Comparison of ENCODE assay signal across 30 cellular contexts in the genomic region with DNA sequence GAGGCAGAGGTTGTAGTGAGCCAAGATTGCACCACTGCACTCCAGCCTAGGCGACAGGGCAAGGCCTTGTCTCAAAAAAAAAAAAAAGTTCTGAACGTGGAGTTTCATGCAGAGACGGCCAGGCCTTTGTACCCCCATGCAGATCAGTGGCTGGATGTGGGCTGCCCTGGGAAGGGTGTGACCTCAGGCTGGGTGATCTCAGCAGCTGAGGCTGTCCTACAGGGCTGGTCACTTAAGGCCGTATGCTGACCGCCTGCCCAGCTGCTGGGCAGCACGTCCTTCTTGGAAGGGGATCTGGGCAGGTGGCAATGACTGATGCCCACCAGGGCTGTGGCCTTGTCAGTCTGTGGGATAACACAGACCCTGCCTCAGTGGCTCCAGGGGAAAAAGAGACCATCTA.
"Had no signal": no experiment of that assay in that cellular context is flagged by ENCODE, and none has a peak within 500 bp of the region (broad histone marks: within the 10 kb centered on the region; RNA-seq: fewer than 3 reads in every experiment).

No MANE protein-coding gene starts in this region.

- ATAC-seq: activated CD8-positive, alpha-beta memory T cell treated with anti-CD3 and anti-CD28 coated beads, Interleukin-2, amount 10 ng/mL, durations not matched to agents 7 days and 5 days; PC-3; SK-N-SH treated with all-trans-retinoic acid at 6 μM for 48 hours; WTC11 had no signal

- H3K4me3 ChIP-seq: MG63, SJSA1 had no signal

- H3K27ac Mint-ChIP-seq: activated CD4-positive, alpha-beta T cell treated with anti-CD3 and anti-CD28 coated beads, Interleukin-2, amount 10 ng/mL, durations not matched to agents 24 days and 14 days; activated CD8-positive, alpha-beta memory T cell treated with anti-CD3 and anti-CD28 coated beads, Interleukin-2, amount 10 ng/mL, durations not matched to agents 7 days and 5 days; activated naive CD4-positive, alpha-beta T cell treated with anti-CD3 and anti-CD28 coated beads, Interleukin-2, amount 50 U/mL, for 24 hours; activated T-cell treated with anti-CD3 and anti-CD28 coated beads, Interleukin-2, amount 50 U/mL, for 24 hours; activated T-helper 1 cell treated with anti-CD3 and anti-CD28 coated beads, Interleukin-12 subunit alpha, Interleukin-12 subunit beta, Interleukin-2, Interleukin-4 antibody, amounts not matched to agents 30 ng/mL and 10 ng/mL and 1 ng/mL, durations not matched to agents 14 hours and 24 hours and 36 hours; T-helper 1 cell treated with Interleukin-12 subunit alpha and Interleukin-12 subunit beta and Interleukin-4 antibody, amounts not matched to agents 30 μg/mL and 1 μg/mL, for 36 hours; WTC11 had no signal

- DNase-seq: activated CD4-positive, alpha-beta T cell treated with anti-CD3 and anti-CD28 coated beads for 1 hour; activated CD4-positive, alpha-beta T cell treated with anti-CD3 and anti-CD28 coated beads, Interleukin-2, amount 10 ng/mL, durations not matched to agents 24 days and 14 days; activated CD4-positive, alpha-beta T cell treated with anti-CD3 and anti-CD28 coated beads, Interleukin-2, amount 50 U/mL, for 48 hours; activated CD8-positive, alpha-beta memory T cell treated with anti-CD3 and anti-CD28 coated beads, Interleukin-2, amount 10 ng/mL, durations not matched to agents 7 days and 5 days; activated effector memory CD4-positive, alpha-beta T cell treated with Interleukin-2 at 50 U/mL for 16 hours; activated naive CD4-positive, alpha-beta T cell; activated T-cell treated with anti-CD3 and anti-CD28 coated beads, Interleukin-2, amount 50 U/mL, for 24 hours; aorta; central memory CD4-positive, alpha-beta T cell; MG63; MV-4-11; NCI-H1092 treated with DMSO at 0.1 percent for 48 hours; NCI-H1417 treated with DMSO at 0.1 percent for 48 hours; NCI-H1694; NCI-H2029; NCI-H2107; NCI-H2171 treated with DMSO at 0.1 percent for 48 hours; NCI-H226; NCI-H774; PC-3; SHP77; T-helper 9 cell had no signal

- H3K9me3 ChIP-seq: MG63, SJSA1 had no signal

- H3K36me3 ChIP-seq: MG63, SJSA1 had no signal

- H3K4me1 ChIP-seq: SJSA1 had no signal

- H3K36me3 Mint-ChIP-seq: activated CD8-positive, alpha-beta memory T cell treated with anti-CD3 and anti-CD28 coated beads, Interleukin-2, amount 10 ng/mL, durations not matched to agents 7 days and 5 days; activated naive CD4-positive, alpha-beta T cell treated with anti-CD3 and anti-CD28 coated beads, Interleukin-2, amount 50 U/mL, for 24 hours; WTC11 had no signal

- H3K27me3 Mint-ChIP-seq: activated CD4-positive, alpha-beta T cell treated with anti-CD3 and anti-CD28 coated beads, Interleukin-2, amount 10 ng/mL, durations not matched to agents 24 days and 14 days; activated CD8-positive, alpha-beta memory T cell treated with anti-CD3 and anti-CD28 coated beads, Interleukin-2, amount 10 ng/mL, durations not matched to agents 7 days and 5 days; activated naive CD4-positive, alpha-beta T cell treated with anti-CD3 and anti-CD28 coated beads, Interleukin-2, amount 50 U/mL, for 24 hours; activated T-cell treated with anti-CD3 and anti-CD28 coated beads, Interleukin-2, amount 50 U/mL, for 24 hours had no signal

- H3K4me1 Mint-ChIP-seq: activated CD4-positive, alpha-beta T cell treated with anti-CD3 and anti-CD28 coated beads, Interleukin-2, amount 10 ng/mL, durations not matched to agents 24 days and 14 days; activated CD8-positive, alpha-beta memory T cell treated with anti-CD3 and anti-CD28 coated beads, Interleukin-2, amount 10 ng/mL, durations not matched to agents 7 days and 5 days; activated naive CD4-positive, alpha-beta T cell treated with anti-CD3 and anti-CD28 coated beads, Interleukin-2, amount 50 U/mL, for 24 hours had no signal

- H3K27ac ChIP-seq: SJSA1 had no signal

- H3K4me3 Mint-ChIP-seq: activated CD4-positive, alpha-beta T cell treated with anti-CD3 and anti-CD28 coated beads, Interleukin-2, amount 10 ng/mL, durations not matched to agents 24 days and 14 days; activated CD8-positive, alpha-beta memory T cell treated with anti-CD3 and anti-CD28 coated beads, Interleukin-2, amount 10 ng/mL, durations not matched to agents 7 days and 5 days; activated naive CD4-positive, alpha-beta T cell treated with anti-CD3 and anti-CD28 coated beads, Interleukin-2, amount 50 U/mL, for 24 hours; activated T-cell treated with anti-CD3 and anti-CD28 coated beads, Interleukin-2, amount 50 U/mL, for 24 hours; activated T-helper 1 cell treated with anti-CD3 and anti-CD28 coated beads, Interleukin-12 subunit alpha, Interleukin-12 subunit beta, Interleukin-2, Interleukin-4 antibody, amounts not matched to agents 30 ng/mL and 10 ng/mL and 1 ng/mL, durations not matched to agents 14 hours and 24 hours and 36 hours; T-helper 1 cell treated with Interleukin-12 subunit alpha and Interleukin-12 subunit beta and Interleukin-4 antibody, amounts not matched to agents 30 μg/mL and 1 μg/mL, for 36 hours; WTC11 had no signal

- FAIRE-seq: bronchial epithelial cell, RCC 7860 had no signal

- H3K27me3 ChIP-seq: MG63, SJSA1 had no signal

- H3K9me3 Mint-ChIP-seq: activated CD4-positive, alpha-beta T cell treated with anti-CD3 and anti-CD28 coated beads, Interleukin-2, amount 10 ng/mL, durations not matched to agents 24 days and 14 days; activated naive CD4-positive, alpha-beta T cell treated with anti-CD3 and anti-CD28 coated beads, Interleukin-2, amount 50 U/mL, for 24 hours; activated T-cell treated with anti-CD3 and anti-CD28 coated beads, Interleukin-2, amount 50 U/mL, for 24 hours; activated T-helper 1 cell treated with anti-CD3 and anti-CD28 coated beads, Interleukin-12 subunit alpha, Interleukin-12 subunit beta, Interleukin-2, Interleukin-4 antibody, amounts not matched to agents 30 ng/mL and 10 ng/mL and 1 ng/mL, durations not matched to agents 14 hours and 24 hours and 36 hours had no signal
